In the genomic region with DNA sequence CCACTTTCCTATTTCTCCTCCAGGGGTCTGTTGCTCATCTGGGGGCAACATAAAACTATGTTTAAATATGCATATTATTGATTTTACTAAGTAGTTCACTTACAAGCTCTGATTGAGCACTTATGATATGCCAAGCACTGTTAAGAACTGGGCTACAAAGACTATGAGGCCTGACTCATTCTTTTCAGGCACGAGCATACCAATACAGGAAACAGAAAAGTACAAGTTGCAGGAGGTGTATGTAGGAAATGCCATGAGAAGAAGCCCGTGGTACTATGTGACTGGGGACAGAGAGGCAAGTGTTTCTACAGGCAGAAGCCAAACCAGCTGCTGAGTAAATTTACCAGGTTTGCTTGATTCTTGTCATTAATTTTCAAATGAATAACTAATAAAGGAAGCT, we compare ENCODE assay signal across 11 cellular contexts.
DNase-seq lines count a peak whose midpoint lies in the region; ATAC-seq and TF ChIP-seq lines count a peak whose summit lies in the region.
"Had no signal": no experiment of that assay in that cellular context is flagged by ENCODE, and none has a peak within 500 bp of the region (broad histone marks: within the 10 kb centered on the region; RNA-seq: fewer than 3 reads in every experiment).

No MANE protein-coding gene starts in this region.

- H3K27me3 ChIP-seq in stomach, result no peaks in the 10 kb centered on the region

- DNase-seq in DMS53 (lab: John Stamatoyannopoulos, UW) (peak; percentile 10), DMS53 treated with DMSO at 0.1 percent for 48 hours (lab: John Stamatoyannopoulos, UW; ENCODE audit: unreplicated experiment) (no peak), astrocyte of the spinal cord (ENCODE audit: low read depth, low spot score) (peak; percentile 76), stromal cell of bone marrow (ENCODE audit: low read depth) (peak; percentile 43), stomach (no peak), NCI-H1930 (lab: John Stamatoyannopoulos, UW) (no peak)
- DNase-seq in central memory CD4-positive, alpha-beta T cell, result no peak
- DNase-seq: activated B cell treated with CpG ODN at 0.5 μM for 24 hours, naive B cell had no signal

- WGBS in stomach, 5 donors, result 10 to 33% (median 22%) methylated on average over 2 of the region's 2 CpGs

- no peak for TF ChIP-seq EP300 in stomach (IDR thresholded peaks at IDR 0.05)

- no peaks in the 10 kb centered on the region for H3K4me1 ChIP-seq in stomach

- in situ Hi-C loops in astrocyte of the spinal cord (cut with HindIII; ENCODE audit: low sequenced_read_pairs), result no loop called here

- no peaks in the 10 kb centered on the region for H3K36me3 ChIP-seq in stomach

- no peak overlapping the region for H3K27ac ChIP-seq in stomach
- H3K27ac ChIP-seq: 22Rv1 had no signal

- H3K9me3 ChIP-seq in stomach, result no peaks in the 10 kb centered on the region

- TF ChIP-seq CTCF in astrocyte of the spinal cord (IDR thresholded peaks at IDR 0.05; ENCODE audit: low read depth, low read length) (no peak), stomach (IDR thresholded peaks at IDR 0.05) (no peak)

- ATAC-seq in HG03097 (IDR thresholded peaks at IDR 0.05; ENCODE audit: low FRiP score, unreplicated experiment), result peak; percentile 86

- intact Hi-C loops in stomach (cut with DNase I; ENCODE audit: low total_unique reads), result no loop called here

- no peak for TF ChIP-seq POLR2A in stomach (IDR thresholded peaks at IDR 0.05)

- H3K4me3 ChIP-seq in astrocyte of the spinal cord (ENCODE audit: low read depth, low read length) (no peak overlapping the region), stomach (no peak overlapping the region)

Comparison
In these comparisons a context has a peak if more than half of its experiments do, and no peak if none do; other contexts are left out.
1. DNase-seq: peak in DMS53 (single experiment), astrocyte of the spinal cord (single experiment) and stromal cell of bone marrow (single experiment); none in DMS53 treated with DMSO at 0.1 percent for 48 hours (single experiment), central memory CD4-positive, alpha-beta T cell (single experiment), stomach (single experiment) and NCI-H1930 (0 of 2).